12 cellular contexts compared by ENCODE assay signal in the genomic region with DNA sequence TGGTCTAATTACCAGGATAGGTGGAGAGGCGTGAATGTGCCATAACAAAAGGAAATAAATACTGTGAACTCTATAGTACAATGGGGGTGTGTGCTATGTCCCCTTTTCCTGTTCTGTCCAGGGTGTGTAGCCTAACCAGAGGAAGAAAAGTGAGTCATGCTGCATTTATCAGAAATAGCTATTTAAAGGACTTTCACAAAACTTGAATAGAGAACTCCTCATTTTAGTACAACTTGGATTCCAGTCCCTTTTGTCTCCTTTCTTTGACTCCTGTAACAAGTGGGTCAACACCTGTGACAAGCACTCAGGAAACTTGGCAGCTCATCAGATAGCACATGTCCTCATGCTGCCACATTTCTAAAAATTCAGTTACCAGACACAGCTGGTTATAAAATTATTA.
DNase-seq lines count a peak whose midpoint lies in the region; FAIRE-seq and TF ChIP-seq lines count a peak whose summit lies in the region.
"Had no signal": no experiment of that assay in that cellular context is flagged by ENCODE, and none has a peak within 500 bp of the region (broad histone marks: within the 10 kb centered on the region; RNA-seq: fewer than 3 reads in every experiment).

No MANE protein-coding gene starts in this region.

- peaks cover 9 to 53% (median 16%) of the 10 kb centered on the region in 11 experiments; a peak in 17 of 22 replicates for H3K36me3 ChIP-seq in BLaER1 treated with 17β-estradiol and CSF1 and Interleukin-3, amounts not matched to agents 10 nM and 100 nM
- no peaks in the 10 kb centered on the region for H3K36me3 ChIP-seq in colonic mucosa

- no peak for TF ChIP-seq CTCF in colonic mucosa (IDR thresholded peaks at IDR 0.05)
- no peak for TF ChIP-seq CTCF in coronary artery (IDR thresholded peaks at IDR 0.05)

- H3K4me3 ChIP-seq in BLaER1 treated with 17β-estradiol and CSF1 and Interleukin-3, amounts not matched to agents 10 nM and 100 nM, result no peak overlapping the region
- H3K4me3 ChIP-seq in colonic mucosa, result no peak overlapping the region
- H3K4me3 ChIP-seq in coronary artery, result no peak overlapping the region
- H3K4me3 ChIP-seq: spleen had no signal

- no peaks in the 10 kb centered on the region for H3K27me3 ChIP-seq in BLaER1 treated with 17β-estradiol and CSF1 and Interleukin-3, amounts not matched to agents 10 nM and 100 nM
- no peaks in the 10 kb centered on the region for H3K27me3 ChIP-seq in colonic mucosa
- H3K27me3 ChIP-seq: spleen had no signal

- H3K9me3 ChIP-seq in BLaER1 treated with 17β-estradiol and CSF1 and Interleukin-3, amounts not matched to agents 10 nM and 100 nM (replicated peaks in 1 of 11), result peaks cover 6 to 40% (median 21%) of the 10 kb centered on the region in 11 experiments; a peak in 20 of 22 replicates
- no peaks in the 10 kb centered on the region for H3K9me3 ChIP-seq in colonic mucosa

- H4K20me1 ChIP-seq in BLaER1 treated with 17β-estradiol and CSF1 and Interleukin-3, amounts not matched to agents 10 nM and 100 nM, result no peaks in the 10 kb centered on the region

- peaks cover 0 to 21% (median 7%) of the 10 kb centered on the region in 10 experiments; a peak in 12 of 20 replicates for H3K4me1 ChIP-seq in BLaER1 treated with 17β-estradiol and CSF1 and Interleukin-3, amounts not matched to agents 10 nM and 100 nM
- no peaks in the 10 kb centered on the region for H3K4me1 ChIP-seq in colonic mucosa
- H3K4me1 ChIP-seq: spleen had no signal

- TF ChIP-seq POLR2A in GM12892 (IDR thresholded peaks at IDR 0.05; ENCODE audit: low read depth, low read length), result no peak

- intact Hi-C loops in colonic mucosa (cut with DNase I), result no loop called here

- no peak overlapping the region for H3K9ac ChIP-seq in BLaER1 treated with 17β-estradiol and CSF1 and Interleukin-3, amounts not matched to agents 10 nM and 100 nM
- no peak overlapping the region for H3K9ac ChIP-seq in colonic mucosa (ENCODE audit: low read depth in 2 of 2, low read length in 2 of 2)

- FAIRE-seq in GM12892 (lab: Jason Lieb, UNC), result no peak

- DNase-seq in HT1080 (ENCODE audit: low read depth), result peak; percentile 63
- peak; percentile 35 for DNase-seq in astrocyte of the hippocampus (ENCODE audit: low read depth, low spot score)
- DNase-seq in iris pigment epithelial cell (ENCODE audit: low read depth), result peak; percentile 43
- no peak for DNase-seq in GM12892 (ENCODE audit: insufficient read length)
- no peak for DNase-seq in DMS114 treated with DMSO at 0.1 percent for 48 hours (lab: John Stamatoyannopoulos, UW; ENCODE audit: unreplicated experiment)
- no peak for DNase-seq in colonic mucosa
- DNase-seq in coronary artery (ENCODE audit: low spot score), result no peak
- DNase-seq: activated CD8-positive, alpha-beta memory T cell treated with anti-CD3 and anti-CD28 coated beads, Interleukin-2, amount 50 U/mL, for 48 hours; CD8-positive, alpha-beta memory T cell; head of caudate nucleus; spleen had no signal

- H3K27ac ChIP-seq in BLaER1 treated with 17β-estradiol and CSF1 and Interleukin-3, amounts not matched to agents 10 nM and 100 nM, result peak overlapping the region in 3 of 11 experiments; percentile 7 to 53 (median 10); a peak in 2 of 22 replicates
- no peak overlapping the region for H3K27ac ChIP-seq in colonic mucosa
- no peak overlapping the region for H3K27ac ChIP-seq in coronary artery

- peak overlapping the region in 7 of 11 experiments; percentile 1 to 73 (median 66); a peak in 13 of 22 replicates for H3K4me2 ChIP-seq in BLaER1 treated with 17β-estradiol and CSF1 and Interleukin-3, amounts not matched to agents 10 nM and 100 nM

Comparison
In these comparisons a context has a peak if more than half of its experiments do, and no peak if none do; other contexts are left out.
1. DNase-seq: peak in HT1080 (single experiment), astrocyte of the hippocampus (single experiment) and iris pigment epithelial cell (single experiment); none in GM12892 (single experiment), DMS114 treated with DMSO at 0.1 percent for 48 hours (single experiment), colonic mucosa (single experiment) and coronary artery (single experiment).